In genomic region chr10:34918060-34918840, GRCh38 we compare ENCODE assay signal across 1 cellular context.
TF ChIP-seq lines count a peak whose summit lies in the region.

No MANE protein-coding gene starts in this region.

TF ChIP-seq in H1, 55 proteins besides CTCF, POLR2A, EP300 and RAD21:
- TF ChIP-seq EGR1 (IDR thresholded peaks at IDR 0.05; ENCODE audit: borderline replicate concordance, low read depth, low read length) (no peak), SP1 (IDR thresholded peaks at IDR 0.05; ENCODE audit: low read depth, low read length) (no peak), CHD7 (IDR thresholded peaks at IDR 0.05; ENCODE audit: insufficient replicate concordance, low read length) (no peak), TAF7 (optimal IDR thresholded peaks at IDR 0.05; ENCODE audit: borderline replicate concordance, low read depth, low read length) (no peak)
TF ChIP-seq in H1: peak in this region for 0.
